ENCODE assay signal across 18 cellular contexts in the genomic region with DNA sequence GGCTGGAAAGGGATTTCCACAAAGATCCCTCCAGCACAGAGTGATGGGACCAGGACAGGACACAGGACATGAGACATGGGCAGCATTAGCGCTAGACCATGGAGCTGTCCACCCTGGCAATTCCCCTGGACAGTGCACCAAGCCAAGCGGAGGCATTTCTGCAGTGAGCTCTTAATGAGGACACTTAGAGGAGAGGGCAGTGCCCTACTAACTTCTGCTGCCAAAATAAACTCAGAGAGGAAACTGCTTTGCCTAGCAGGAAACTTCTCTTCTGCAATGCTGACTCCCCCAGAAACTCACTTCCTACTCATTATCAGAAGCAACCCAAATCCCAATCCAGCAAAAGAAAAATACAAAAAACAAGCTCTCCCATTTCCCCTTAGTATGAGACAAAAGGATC.
DNase-seq lines count a peak whose midpoint lies in the region; ATAC-seq, FAIRE-seq and TF ChIP-seq lines count a peak whose summit lies in the region.
"Had no signal": no experiment of that assay in that cellular context is flagged by ENCODE, and none has a peak within 500 bp of the region (broad histone marks: within the 10 kb centered on the region; RNA-seq: fewer than 3 reads in every experiment).

No MANE protein-coding gene starts in this region.

- H4K20me1 ChIP-seq in H9 (ENCODE audit: control insufficient read depth, insufficient read depth, insufficient read length) (no peaks in the 10 kb centered on the region), endothelial cell of umbilical vein (replicated peaks; ENCODE audit: control insufficient read depth, extremely low read depth, insufficient read depth, low read length) (no peaks in the 10 kb centered on the region)

- no peak overlapping the region for H2BK5ac ChIP-seq in H9 (ENCODE audit: insufficient read length, low read length)

- POLR2A ChIA-PET in endothelial cell of umbilical vein (lab: Charles Lee) = no interaction called here

- no peak overlapping the region for H4K8ac ChIP-seq in H9 (replicated peaks; ENCODE audit: insufficient read length, low read depth, low read length)

- H3K27ac ChIP-seq in H9 (ENCODE audit: insufficient read length, low read depth, low read length) (no peak overlapping the region), endothelial cell of umbilical vein (ENCODE audit: insufficient read depth, low read depth, low read length) (no peak overlapping the region)
- H3K27ac ChIP-seq: C4-2B, esophagus muscularis mucosa, ovary had no signal

- no peak overlapping the region for H2BK20ac ChIP-seq in H9 (ENCODE audit: low read depth, low read length, poor library complexity, severe bottlenecking)

- WGBS in H9 (ENCODE audit: extremely low coverage, insufficient read length, low lambda C conversion rate) = no CpG with 5 or more reads among the region's 2 CpGs

- H3K4me3 ChIP-seq in NB4 (ENCODE audit: low read depth, low read length) (no peak overlapping the region), endothelial cell of umbilical vein (replicated peaks in 1 of 3; ENCODE audit: insufficient read depth in 1 of 3, low read depth in 1 of 3, low read length in 3 of 3) (no peak overlapping the region)
- H3K4me3 ChIP-seq: esophagus muscularis mucosa, ovary had no signal

- H3K4me1 Mint-ChIP-seq in H9 (peaks cover 24 to 27% of the 10 kb centered on the region in 2 experiments), chondrocyte (ENCODE audit: low read depth) (no peaks in the 10 kb centered on the region)

- H3K56ac ChIP-seq in H9 (ENCODE audit: insufficient read length, low read depth, low read length) = no peak overlapping the region

- no peak for DNase-seq in H9
- DNase-seq in NB4 (ENCODE audit: low read depth) = peak; percentile 49
- peak; percentile 57 for DNase-seq in endothelial cell of umbilical vein (ENCODE audit: low read depth, low spot score)
- DNase-seq in myocyte (ENCODE audit: low read depth) = peak; percentile 7
- DNase-seq in sciatic nerve (ENCODE audit: low spot score) = no peak
- DNase-seq in chondrocyte (ENCODE audit: low spot score) = no peak
- DNase-seq: activated CD4-positive, alpha-beta T cell treated with anti-CD3 and anti-CD28 coated beads for 4 hours; activated naive CD4-positive, alpha-beta T cell treated with anti-CD3 and anti-CD28 coated beads, Interleukin-2, amount 50 U/mL, for 16 hours; activated T-cell treated with anti-CD3 and anti-CD28 coated beads, Interleukin-2, amount 50 U/mL, for 1 hour; NCI-H2171; NCI-H748 treated with DMSO at 0.1 percent for 48 hours; ovary; small intestine; T-helper 17 cell had no signal

- H3K27me3 ChIP-seq in H9 (ENCODE audit: insufficient read depth, low read length) (no peaks in the 10 kb centered on the region), endothelial cell of umbilical vein (ENCODE audit: control insufficient read depth in 2 of 2, insufficient read depth in 2 of 2, low read length in 2 of 2) (peaks cover 0 to 4% of the 10 kb centered on the region in 2 experiments)
- H3K27me3 ChIP-seq: ovary had no signal

- TF ChIP-seq POLR2A in NB4 (IDR thresholded peaks at IDR 0.05; ENCODE audit: extremely low read depth, insufficient read length) (no peak), endothelial cell of umbilical vein (IDR thresholded peaks at IDR 0.05; ENCODE audit: low read depth, low read length) (no peak)

- H3K27ac Mint-ChIP-seq in H9 (peak overlapping the region in 2 of 3 experiments; percentile 12 to 13; a peak in 4 of 7 replicates), chondrocyte (ENCODE audit: unreplicated experiment) (no peak overlapping the region)
- H3K27ac Mint-ChIP-seq: dendritic cell treated with granulocyte-macrophage colony-stimulating factor and Interleukin-4, amounts not matched to agents 40 ng/mL and 50 ng/mL, for 4 days; T-helper 17 cell had no signal

- peaks cover 3% of the 10 kb centered on the region for H3K4me1 ChIP-seq in H9 (ENCODE audit: insufficient read depth, low read length)
- H3K4me1 ChIP-seq in endothelial cell of umbilical vein (ENCODE audit: control insufficient read depth, extremely low read depth, insufficient read depth, low read length) = peaks cover 9% of the 10 kb centered on the region

- H3K79me2 ChIP-seq in H9 (ENCODE audit: insufficient read depth, low read length) (no peaks in the 10 kb centered on the region), endothelial cell of umbilical vein (ENCODE audit: control insufficient read depth, insufficient read depth, low read length) (no peaks in the 10 kb centered on the region)

- no peak overlapping the region for H3K4me2 ChIP-seq in H9 (ENCODE audit: insufficient read depth, insufficient read length, low read length)
- peak overlapping the region; percentile 39 for H3K4me2 ChIP-seq in endothelial cell of umbilical vein (ENCODE audit: insufficient read depth, low read length)

- H2AFZ ChIP-seq in H9 (ENCODE audit: low read length) = peak overlapping the region; percentile 52
- H2AFZ ChIP-seq in endothelial cell of umbilical vein (ENCODE audit: low read depth, low read length) = no peak overlapping the region

- intact Hi-C loops in endothelial cell of umbilical vein (cut with micrococcal nuclease) (loop anchor here (5.0 kb wide), 1 partner anchor 36 kb away; no protein-coding TSS in a partner anchor), sciatic nerve (cut with DNase I) (no loop called here)

- H3K27me3 Mint-ChIP-seq in H9 (ENCODE audit: low read depth) (no peaks in the 10 kb centered on the region), chondrocyte (ENCODE audit: low read depth) (peaks cover 4% of the 10 kb centered on the region)

- H3K9me3 ChIP-seq in H9 (ENCODE audit: control insufficient read depth, low read depth, low read length) (no peaks in the 10 kb centered on the region), endothelial cell of umbilical vein (replicated peaks; ENCODE audit: control insufficient read depth, insufficient read depth, low read length) (no peaks in the 10 kb centered on the region)
- H3K9me3 ChIP-seq: esophagus muscularis mucosa, ovary had no signal

- no peak overlapping the region for H3T11ph ChIP-seq in H9 (ENCODE audit: low read length)

- no peak overlapping the region for H2BK12ac ChIP-seq in H9 (ENCODE audit: insufficient read length, low read depth, low read length)

- CTCF ChIA-PET in endothelial cell of umbilical vein (lab: Charles Lee) = interaction anchor here (0.6 to 3.3 kb wide), 6 partner anchors 15 to 37 kb away, joined by 3 to 21 read pairs (median 4); no protein-coding TSS in a partner anchor

- no peak overlapping the region for H3K18ac ChIP-seq in H9 (ENCODE audit: insufficient read length, low read depth, low read length)

- peak; percentile 74 for FAIRE-seq in endothelial cell of umbilical vein (lab: Jason Lieb, UNC)
- FAIRE-seq: small intestine had no signal

- no peak overlapping the region for H3K14ac ChIP-seq in H9 (ENCODE audit: insufficient read depth, low read length)

- dilution Hi-C loops in endothelial cell of umbilical vein (cut with MboI; ENCODE audit: extremely low pct_ligation_motif_present, low sequenced_read_pairs) = no loop called here

- no peak overlapping the region for H4K5ac ChIP-seq in H9 (ENCODE audit: insufficient read length, low read depth, low read length)

- H3K4me3 Mint-ChIP-seq in H9 (0 out of 5 replicates have a peak overlapping the region, but pooled peaks of 1 of the 2 experiments have one; percentile 15), chondrocyte (ENCODE audit: unreplicated experiment) (no peak overlapping the region)
- H3K4me3 Mint-ChIP-seq: dendritic cell treated with granulocyte-macrophage colony-stimulating factor and Interleukin-4, amounts not matched to agents 40 ng/mL and 50 ng/mL, for 4 days; T-helper 17 cell had no signal

- no peaks in the 10 kb centered on the region for H3K79me1 ChIP-seq in H9 (ENCODE audit: insufficient read depth, low read depth, low read length, poor library complexity, severe bottlenecking)

- H3K36me3 ChIP-seq in endothelial cell of umbilical vein (ENCODE audit: control insufficient read depth in 2 of 2, extremely low read depth in 1 of 2, insufficient read depth in 2 of 2, low read length in 2 of 2) = no peaks in the 10 kb centered on the region
- H3K36me3 ChIP-seq: esophagus muscularis mucosa, ovary had no signal

- no peak overlapping the region for H3K23ac ChIP-seq in H9 (ENCODE audit: insufficient read length, low read depth, low read length)

- no peak overlapping the region for H4K91ac ChIP-seq in H9 (ENCODE audit: insufficient read length, low read depth, low read length)

- H3K9me3 Mint-ChIP-seq in H9 (peaks cover 0 to 4% of the 10 kb centered on the region in 2 experiments; a peak in 2 of 5 replicates), chondrocyte (ENCODE audit: low read depth) (no peaks in the 10 kb centered on the region)
- H3K9me3 Mint-ChIP-seq: dendritic cell treated with granulocyte-macrophage colony-stimulating factor and Interleukin-4, amounts not matched to agents 40 ng/mL and 50 ng/mL, for 4 days had no signal

- H2BK15ac ChIP-seq in H9 (ENCODE audit: low read depth, low read length) = no peak overlapping the region

- H3K9ac ChIP-seq in H9 (ENCODE audit: extremely low read depth, insufficient read length, low read length) = no peak overlapping the region
- H3K9ac ChIP-seq in endothelial cell of umbilical vein (replicated peaks; ENCODE audit: extremely low read depth, insufficient read depth, low read length) = no peak overlapping the region

- no TSS peak for BruUV-seq in endothelial cell of umbilical vein (replicated peaks; lab: Mats Ljungman, UMichigan)

- H3K36me3 Mint-ChIP-seq in H9 (ENCODE audit: insufficient read depth in 1 of 3, low read depth in 3 of 3) = no peaks in the 10 kb centered on the region
- H3K36me3 Mint-ChIP-seq in chondrocyte (ENCODE audit: low read depth) = no peaks in the 10 kb centered on the region

- TF ChIP-seq CTCF in H9 (conservative IDR thresholded peaks at IDR 0.05) = no peak
- no peak for TF ChIP-seq CTCF in NB4 (IDR thresholded peaks at IDR 0.05; ENCODE audit: low read depth, low read length)
- no peak for TF ChIP-seq CTCF in endothelial cell of umbilical vein (IDR thresholded peaks at IDR 0.05; ENCODE audit: extremely low read depth in 1 of 2, insufficient read depth in 1 of 2, low read depth in 1 of 2, low read length in 2 of 2)
- TF ChIP-seq CTCF in chondrocyte (IDR thresholded peaks at IDR 0.05) = no peak

- H3K4ac ChIP-seq in H9 (ENCODE audit: low read depth, low read length) = no peak overlapping the region

- H3K9me1 ChIP-seq in endothelial cell of umbilical vein (replicated peaks; ENCODE audit: control insufficient read depth, extremely low read depth, insufficient read depth, low read length) = no peaks in the 10 kb centered on the region

- no peak overlapping the region for H2BK120ac ChIP-seq in H9 (ENCODE audit: low read depth, low read length, poor library complexity, severe bottlenecking)

- H2AK5ac ChIP-seq in H9 (ENCODE audit: insufficient read length, low read length) = no peak overlapping the region

- ATAC-seq in sciatic nerve = no peak
- no peak for ATAC-seq in GM18498 (IDR thresholded peaks at IDR 0.05; ENCODE audit: unreplicated experiment)
- ATAC-seq: T-helper 17 cell had no signal

- no peaks in the 10 kb centered on the region for H3K23me2 ChIP-seq in H9 (ENCODE audit: insufficient read length, low read depth, low read length, poor library complexity, severe bottlenecking)

TF ChIP-seq in endothelial cell of umbilical vein, 7 proteins besides CTCF, POLR2A, EP300 and RAD21 (continues in another document):
- TF ChIP-seq MYC (IDR thresholded peaks at IDR 0.05; ENCODE audit: low read depth, low read length) = no peak
- TF ChIP-seq FOS (IDR thresholded peaks at IDR 0.05; ENCODE audit: borderline replicate concordance, insufficient read depth, low read length) = peak; percentile 10

Comparison
In these comparisons a context has a peak if more than half of its experiments do, and no peak if none do; other contexts are left out.
1. DNase-seq: peak in NB4 (single experiment), endothelial cell of umbilical vein (single experiment) and myocyte (single experiment); none in H9 (single experiment), sciatic nerve (single experiment) and chondrocyte (single experiment).